In genomic region chr6:53651764-53652401, GRCh38 we compare ENCODE assay signal across 8 cellular contexts. TPM values are rescaled to one million over a fixed set of nuclear protein-coding genes. Genes with fewer than 3 reads are reported as not detected.
DNase-seq lines count a peak whose midpoint lies in the region; ATAC-seq, FAIRE-seq and TF ChIP-seq lines count a peak whose summit lies in the region.

No MANE protein-coding gene starts in this region.

- peak; percentile 56 for FAIRE-seq in endothelial cell of umbilical vein (lab: Jason Lieb, UNC)

- CTCF ChIA-PET in activated CD8-positive, alpha-beta memory T cell treated with anti-CD3 and anti-CD28 coated beads, Interleukin-2, amount 10 ng/mL, durations not matched to agents 7 days and 5 days (lab: Charles Lee), result interaction anchor here (0.7 to 5.9 kb wide), 30 partner anchors 8 to 479 kb away, joined by 3 to 40 read pairs (median 4); partner anchors contain the start of genes GCLC and LRRC1
- CTCF ChIA-PET in endothelial cell of umbilical vein (lab: Charles Lee), result interaction anchor here (0.9 to 2.1 kb wide), 19 partner anchors 10 to 304 kb away, joined by 3 to 56 read pairs (median 5); partner anchors contain the start of gene GCLC

- peaks cover 7% of the 10 kb centered on the region for H3K27me3 Mint-ChIP-seq in activated CD8-positive, alpha-beta memory T cell treated with anti-CD3 and anti-CD28 coated beads, Interleukin-2, amount 10 ng/mL, durations not matched to agents 7 days and 5 days

- ATAC-seq in GM19351 (IDR thresholded peaks at IDR 0.05; ENCODE audit: unreplicated experiment) (peak; percentile 76), HG03457 (IDR thresholded peaks at IDR 0.05; ENCODE audit: unreplicated experiment) (peak; percentile 82)
- peak; percentile 95 for ATAC-seq in activated CD8-positive, alpha-beta memory T cell treated with anti-CD3 and anti-CD28 coated beads, Interleukin-2, amount 10 ng/mL, durations not matched to agents 7 days and 5 days

- DNase-seq in NCI-H82 (lab: John Stamatoyannopoulos, UW) (peak; percentile 87), endothelial cell of umbilical vein (ENCODE audit: low read depth, low spot score) (peak; percentile 64), middle frontal gyrus (ENCODE audit: extremely low spot score, low spot score) (peak; percentile 16)
- peak; percentile 88 for DNase-seq in activated CD8-positive, alpha-beta memory T cell treated with anti-CD3 and anti-CD28 coated beads, Interleukin-2, amount 10 ng/mL, durations not matched to agents 7 days and 5 days
- peak; percentile 61 to 71 for DNase-seq in stimulated activated CD8-positive, alpha-beta memory T cell treated with anti-CD3 and anti-CD28 coated beads, Interleukin-15, amount 100 ng/mL, for 48 hours (ENCODE audit: low read depth in 2 of 2)

- TF ChIP-seq CTCF in endothelial cell of umbilical vein (IDR thresholded peaks at IDR 0.05; ENCODE audit: extremely low read depth in 1 of 2, insufficient read depth in 1 of 2, low read depth in 1 of 2, low read length in 2 of 2), result peak in 1 of 2 donors; percentile 48

- peaks cover 9 to 22% (median 13%) of the 10 kb centered on the region in 10 experiments; a peak in 19 of 20 replicates for H3K4me1 ChIP-seq in BLaER1 treated with 17β-estradiol and CSF1 and Interleukin-3, amounts not matched to agents 10 nM and 100 nM
- peaks cover 5% of the 10 kb centered on the region for H3K4me1 ChIP-seq in endothelial cell of umbilical vein (ENCODE audit: control insufficient read depth, extremely low read depth, insufficient read depth, low read length)

- peak overlapping the region; percentile 48 to 70 (median 58) for H3K4me3 ChIP-seq in BLaER1 treated with 17β-estradiol and CSF1 and Interleukin-3, amounts not matched to agents 10 nM and 100 nM
- peak overlapping the region in 2 of 3 experiments; percentile 42 to 48 for H3K4me3 ChIP-seq in endothelial cell of umbilical vein (replicated peaks in 1 of 3; ENCODE audit: insufficient read depth in 1 of 3, low read depth in 1 of 3, low read length in 3 of 3)

- peak overlapping the region in 3 of 11 experiments; percentile 25 to 46 (median 27); a peak in 4 of 22 replicates for H3K27ac ChIP-seq in BLaER1 treated with 17β-estradiol and CSF1 and Interleukin-3, amounts not matched to agents 10 nM and 100 nM
- no peak overlapping the region for H3K27ac ChIP-seq in endothelial cell of umbilical vein (ENCODE audit: insufficient read depth, low read depth, low read length)

- H3K4me2 ChIP-seq in BLaER1 treated with 17β-estradiol and CSF1 and Interleukin-3, amounts not matched to agents 10 nM and 100 nM, result peak overlapping the region; percentile 72 to 90 (median 83)
- H3K4me2 ChIP-seq in endothelial cell of umbilical vein (ENCODE audit: insufficient read depth, low read length), result peak overlapping the region; percentile 65

- no peaks in the 10 kb centered on the region for H4K20me1 ChIP-seq in BLaER1 treated with 17β-estradiol and CSF1 and Interleukin-3, amounts not matched to agents 10 nM and 100 nM
- no peaks in the 10 kb centered on the region for H4K20me1 ChIP-seq in endothelial cell of umbilical vein (replicated peaks; ENCODE audit: control insufficient read depth, extremely low read depth, insufficient read depth, low read length)

- no TSS peak for BruUV-seq in endothelial cell of umbilical vein (replicated peaks; lab: Mats Ljungman, UMichigan)

- no peaks in the 10 kb centered on the region for H3K79me2 ChIP-seq in endothelial cell of umbilical vein (ENCODE audit: control insufficient read depth, insufficient read depth, low read length)

- H3K9me1 ChIP-seq in endothelial cell of umbilical vein (replicated peaks; ENCODE audit: control insufficient read depth, extremely low read depth, insufficient read depth, low read length), result no peaks in the 10 kb centered on the region

- peak overlapping the region; percentile 22 to 61 (median 53); a peak in 19 of 22 replicates for H3K9ac ChIP-seq in BLaER1 treated with 17β-estradiol and CSF1 and Interleukin-3, amounts not matched to agents 10 nM and 100 nM
- H3K9ac ChIP-seq in endothelial cell of umbilical vein (replicated peaks; ENCODE audit: extremely low read depth, insufficient read depth, low read length), result no peak overlapping the region

- H3K4me1 Mint-ChIP-seq in activated CD8-positive, alpha-beta memory T cell treated with anti-CD3 and anti-CD28 coated beads, Interleukin-2, amount 10 ng/mL, durations not matched to agents 7 days and 5 days, result peaks cover 38% of the 10 kb centered on the region

- peaks cover 11 to 17% (median 14%) of the 10 kb centered on the region in 11 experiments; a peak in 20 of 22 replicates for H3K27me3 ChIP-seq in BLaER1 treated with 17β-estradiol and CSF1 and Interleukin-3, amounts not matched to agents 10 nM and 100 nM
- peaks cover 9 to 10% of the 10 kb centered on the region in 2 experiments for H3K27me3 ChIP-seq in endothelial cell of umbilical vein (ENCODE audit: control insufficient read depth in 2 of 2, insufficient read depth in 2 of 2, low read length in 2 of 2)

- POLR2A ChIA-PET in endothelial cell of umbilical vein (lab: Charles Lee), result no interaction called here

- no peaks in the 10 kb centered on the region for H3K36me3 Mint-ChIP-seq in activated CD8-positive, alpha-beta memory T cell treated with anti-CD3 and anti-CD28 coated beads, Interleukin-2, amount 10 ng/mL, durations not matched to agents 7 days and 5 days

- intact Hi-C loops in endothelial cell of umbilical vein (cut with micrococcal nuclease), result loop anchor here (1.0 to 5.0 kb wide), 6 partner anchors 75 to 655 kb away; partner anchors contain the start of gene GSTA4

- peak overlapping the region; percentile 85 for H3K4me3 Mint-ChIP-seq in activated CD8-positive, alpha-beta memory T cell treated with anti-CD3 and anti-CD28 coated beads, Interleukin-2, amount 10 ng/mL, durations not matched to agents 7 days and 5 days

- peak overlapping the region; percentile 91 for H3K27ac Mint-ChIP-seq in activated CD8-positive, alpha-beta memory T cell treated with anti-CD3 and anti-CD28 coated beads, Interleukin-2, amount 10 ng/mL, durations not matched to agents 7 days and 5 days

- H2AFZ ChIP-seq in endothelial cell of umbilical vein (ENCODE audit: low read depth, low read length), result peak overlapping the region; percentile 72

- H3K9me3 Mint-ChIP-seq in activated CD8-positive, alpha-beta memory T cell treated with anti-CD3 and anti-CD28 coated beads, Interleukin-2, amount 10 ng/mL, durations not matched to agents 7 days and 5 days (ENCODE audit: low read depth), result no peaks in the 10 kb centered on the region

- no peak for TF ChIP-seq POLR2A in endothelial cell of umbilical vein (IDR thresholded peaks at IDR 0.05; ENCODE audit: low read depth, low read length)

- dilution Hi-C loops in endothelial cell of umbilical vein (cut with MboI; ENCODE audit: extremely low pct_ligation_motif_present, low sequenced_read_pairs), result no loop called here

- H3K9me3 ChIP-seq in BLaER1 treated with 17β-estradiol and CSF1 and Interleukin-3, amounts not matched to agents 10 nM and 100 nM (replicated peaks in 1 of 11), result peaks cover 0 to 11% (median 8%) of the 10 kb centered on the region in 11 experiments; a peak in 15 of 22 replicates
- no peaks in the 10 kb centered on the region for H3K9me3 ChIP-seq in endothelial cell of umbilical vein (replicated peaks; ENCODE audit: control insufficient read depth, insufficient read depth, low read length)

- no peaks in the 10 kb centered on the region for H3K36me3 ChIP-seq in BLaER1 treated with 17β-estradiol and CSF1 and Interleukin-3, amounts not matched to agents 10 nM and 100 nM
- no peaks in the 10 kb centered on the region for H3K36me3 ChIP-seq in endothelial cell of umbilical vein (ENCODE audit: control insufficient read depth in 2 of 2, extremely low read depth in 1 of 2, insufficient read depth in 2 of 2, low read length in 2 of 2)

TF ChIP-seq in endothelial cell of umbilical vein, 7 proteins besides CTCF, POLR2A, EP300 and RAD21:
- TF ChIP-seq MYC (IDR thresholded peaks at IDR 0.05; ENCODE audit: low read depth, low read length) (no peak), MAX (IDR thresholded peaks at IDR 0.05; ENCODE audit: insufficient read depth, insufficient read length) (peak; percentile 69), FOS (IDR thresholded peaks at IDR 0.05; ENCODE audit: borderline replicate concordance, insufficient read depth, low read length) (no peak), POLR2AphosphoS5 (IDR thresholded peaks at IDR 0.05; ENCODE audit: insufficient read depth, low read depth, low read length) (no peak), JUN (IDR thresholded peaks at IDR 0.05; ENCODE audit: borderline replicate concordance, insufficient read depth, insufficient read length, low read depth) (no peak), GATA2 (IDR thresholded peaks at IDR 0.05; ENCODE audit: insufficient read depth, insufficient read length, low read depth, low read length) (no peak), EZH2 (IDR thresholded peaks at IDR 0.05; ENCODE audit: borderline replicate concordance, low read depth, low read length, severe bottlenecking) (no peak)

RNA-seq across cellular contexts. Expression of gene KLHL31, which starts 13.7 kb away (rescaled TPM):
- total RNA-seq in activated CD8-positive, alpha-beta memory T cell treated with anti-CD3 and anti-CD28 coated beads, Interleukin-2, amount 10 ng/mL, durations not matched to agents 7 days and 5 days, result under 1 TPM; 0.23 TPM
- total RNA-seq in endothelial cell of umbilical vein, result not detected in 2 replicates
- 0.01 and 0.03 TPM in 2 replicates for polyA plus RNA-seq in endothelial cell of umbilical vein
- not detected in 2 replicates for polyA plus RNA-seq in endothelial cell of umbilical vein (2011; cell fraction: cytosol; rRNA removed)
- polyA plus RNA-seq in endothelial cell of umbilical vein (2011; cell fraction: nucleus; rRNA removed), result 0.13 and 0.14 TPM in 2 replicates
- 0.04 TPM in 1 of 2 replicates, not detected in the other for polyA plus RNA-seq in endothelial cell of umbilical vein (2012)
- 0.22 TPM in 1 of 2 replicates, not detected in the other for polyA minus RNA-seq in endothelial cell of umbilical vein
- polyA minus RNA-seq in endothelial cell of umbilical vein (2011; cell fraction: cytosol; rRNA and poly(A)+ RNA removed), result not detected
- 0.14 and 0.24 TPM in 2 replicates for polyA minus RNA-seq in endothelial cell of umbilical vein (2011; cell fraction: nucleus; rRNA and poly(A)+ RNA removed)

Comparison
In these comparisons a context has a peak if more than half of its experiments do, and no peak if none do; other contexts are left out.
1. DNase-seq: peak in every context shown above with its lines; median percentile 88 in activated CD8-positive, alpha-beta memory T cell treated with anti-CD3 and anti-CD28 coated beads, Interleukin-2, amount 10 ng/mL, durations not matched to agents 7 days and 5 days; 87 in NCI-H82; 66 in stimulated activated CD8-positive, alpha-beta memory T cell treated with anti-CD3 and anti-CD28 coated beads, Interleukin-15, amount 100 ng/mL, for 48 hours; 64 in endothelial cell of umbilical vein; 16 in middle frontal gyrus.